8 cellular contexts compared by ENCODE assay signal in the genomic region with DNA sequence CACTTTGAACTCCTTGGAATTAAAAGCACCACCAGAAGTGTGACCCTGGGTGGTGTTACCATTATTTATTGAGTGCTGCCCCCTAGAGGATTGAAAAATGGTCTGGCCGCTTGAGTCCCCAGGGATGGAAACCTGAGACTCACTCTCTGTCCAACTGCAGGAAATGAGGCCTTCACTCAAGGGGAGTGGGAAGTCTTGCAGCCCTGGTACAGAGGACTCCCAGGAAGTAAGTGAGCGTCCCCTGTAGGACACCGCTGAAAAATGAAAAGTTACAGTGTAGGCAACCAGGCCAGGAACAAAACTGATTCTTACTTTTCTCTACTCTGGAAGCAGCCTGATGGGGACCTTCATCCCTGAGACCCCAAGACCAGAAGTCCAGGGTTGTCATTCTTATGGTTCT. TPM values are rescaled to one million over a fixed set of nuclear protein-coding genes. Genes with fewer than 3 reads are reported as not detected.
DNase-seq lines count a peak whose midpoint lies in the region; ATAC-seq, FAIRE-seq and TF ChIP-seq lines count a peak whose summit lies in the region.

No MANE protein-coding gene starts in this region.

- intact Hi-C loops in left ventricle myocardium superior (cut with micrococcal nuclease), result no loop called here

- TF ChIP-seq CTCF in Loucy (conservative IDR thresholded peaks at IDR 0.05; ENCODE audit: low read length) (peak; percentile 91), Peyer's patch (IDR thresholded peaks at IDR 0.05) (peak; percentile 32 to 63 (median 58))

- no peaks in the 10 kb centered on the region for H3K36me3 Mint-ChIP-seq in activated naive CD4-positive, alpha-beta T cell treated with anti-CD3 and anti-CD28 coated beads, Interleukin-2, amount 50 U/mL, for 72 hours

- no peaks in the 10 kb centered on the region for H3K9me2 ChIP-seq in Loucy (replicated peaks; ENCODE audit: low read depth, low read length)

- no peaks in the 10 kb centered on the region for H3K79me2 ChIP-seq in Loucy (ENCODE audit: insufficient read depth, low read length)

- peak overlapping the region; percentile 75 for H2AFZ ChIP-seq in Loucy (ENCODE audit: low read length)

- H3K4me3 ChIP-seq in Loucy (ENCODE audit: low read length, poor library complexity, severe bottlenecking) (peak overlapping the region; percentile 7), Peyer's patch (no peak overlapping the region), small intestine (ENCODE audit: low read depth in 1 of 2, low read length in 2 of 2) (no peak overlapping the region)

- peak; percentile 59 for DNase-seq in SIG-M5 treated with dmso at 0.1 percent for 504 hours (lab: John Stamatoyannopoulos, UW; ENCODE audit: unreplicated experiment)
- no peak for DNase-seq in SIG-M5 (lab: John Stamatoyannopoulos, UW)
- peak; percentile 92 for DNase-seq in HCEC 1CT
- DNase-seq in Peyer's patch, result peak in 2 of 3 donors; percentile 36 to 74
- peak in 1 of 2 donors; percentile 67 for DNase-seq in activated naive CD4-positive, alpha-beta T cell treated with anti-CD3 and anti-CD28 coated beads, Interleukin-2, amount 50 U/mL, for 72 hours (ENCODE audit: low spot score in 2 of 2)
- no peak for DNase-seq in left ventricle myocardium superior
- peak; percentile 66 for DNase-seq in small intestine

- peak; percentile 38 to 72 for ATAC-seq in activated naive CD4-positive, alpha-beta T cell treated with anti-CD3 and anti-CD28 coated beads, Interleukin-2, amount 50 U/mL, for 72 hours
- ATAC-seq in left ventricle myocardium superior, result peak; percentile 41

- no peak for FAIRE-seq in small intestine (lab: Jason Lieb, UNC)

- 33 to 39% (median 37%) methylated on average over 3 of the region's 3 CpGs for WGBS in small intestine, 3 donors

- no peaks in the 10 kb centered on the region for H3K9me3 Mint-ChIP-seq in activated naive CD4-positive, alpha-beta T cell treated with anti-CD3 and anti-CD28 coated beads, Interleukin-2, amount 50 U/mL, for 72 hours

- H3K36me3 ChIP-seq in Loucy (ENCODE audit: insufficient read depth, low read length) (no peaks in the 10 kb centered on the region), Peyer's patch (no peaks in the 10 kb centered on the region), small intestine (ENCODE audit: control insufficient read depth in 2 of 2, insufficient read depth in 2 of 2, low read length in 2 of 2) (no peaks in the 10 kb centered on the region)

- H3K4me2 ChIP-seq in Loucy (ENCODE audit: low read depth, low read length, poor library complexity, severe bottlenecking), result peak overlapping the region; percentile 14

- H3K9ac ChIP-seq in Loucy (ENCODE audit: low read depth, low read length, poor library complexity, severe bottlenecking), result peak overlapping the region; percentile 48

- H3K9me3 ChIP-seq in Loucy (ENCODE audit: insufficient read depth, low read depth, low read length), result no peaks in the 10 kb centered on the region
- H3K9me3 ChIP-seq in Peyer's patch, result no peaks in the 10 kb centered on the region
- H3K9me3 ChIP-seq in small intestine (ENCODE audit: control insufficient read depth, low read depth), result no peaks in the 10 kb centered on the region

- no peaks in the 10 kb centered on the region for H3F3A ChIP-seq in Loucy (ENCODE audit: low read depth)

- no peak overlapping the region for H3K27ac Mint-ChIP-seq in activated naive CD4-positive, alpha-beta T cell treated with anti-CD3 and anti-CD28 coated beads, Interleukin-2, amount 50 U/mL, for 72 hours

- TF ChIP-seq POLR2A in Peyer's patch (IDR thresholded peaks at IDR 0.05), result no peak

- H3K27ac ChIP-seq in Peyer's patch, result no peak overlapping the region
- H3K27ac ChIP-seq in small intestine (ENCODE audit: low read depth in 1 of 2, low read length in 1 of 2), result no peak overlapping the region

- H3K4me1 ChIP-seq in Loucy (ENCODE audit: insufficient read depth, low read length, poor library complexity, severe bottlenecking), result peaks cover 12% of the 10 kb centered on the region
- peaks cover 0 to 25% (median 2%) of the 10 kb centered on the region in 4 donors for H3K4me1 ChIP-seq in Peyer's patch
- H3K4me1 ChIP-seq in small intestine (ENCODE audit: control insufficient read depth in 2 of 2, insufficient read depth in 1 of 2, low read depth in 1 of 2, low read length in 1 of 2), result no peaks in the 10 kb centered on the region

- H3K27me3 ChIP-seq in Loucy (ENCODE audit: insufficient read depth, low read length, poor library complexity, severe bottlenecking) (no peaks in the 10 kb centered on the region), Peyer's patch (peaks cover 0 to 3% of the 10 kb centered on the region in 2 donors), small intestine (ENCODE audit: control insufficient read depth in 2 of 2, insufficient read depth in 2 of 2, low read length in 2 of 2) (peaks cover 3 to 14% of the 10 kb centered on the region in 2 donors)

- H4K20me1 ChIP-seq in Loucy (ENCODE audit: insufficient read depth, low read length, poor library complexity, severe bottlenecking), result no peaks in the 10 kb centered on the region

RNA-seq across cellular contexts. Expression of gene NRP2, which starts 2.2 kb away (rescaled TPM):
- 10 to 100 TPM in 3 of 4 donors, 1 to 10 TPM in 1; 4.9 to 22.4 (median 14.5) TPM for total RNA-seq in Peyer's patch
- 1 to 10 TPM in 1 of 2 donors, under 1 TPM in 1; 0.59 to 3.0 TPM for total RNA-seq in activated naive CD4-positive, alpha-beta T cell treated with anti-CD3 and anti-CD28 coated beads, Interleukin-2, amount 50 U/mL, for 72 hours
- total RNA-seq in left ventricle myocardium superior, result 9.7 TPM
- 1 to 10 TPM in 1 of 3 donors, under 1 TPM in 2; 0.81 to 9.0 (median 0.89) TPM for polyA plus RNA-seq in small intestine

Comparison
In these comparisons a context has a peak if more than half of its experiments do, and no peak if none do; other contexts are left out.
1. DNase-seq: peak in SIG-M5 treated with dmso at 0.1 percent for 504 hours (single experiment), HCEC 1CT (single experiment), Peyer's patch (2 of 3) and small intestine (single experiment); none in SIG-M5 (single experiment) and left ventricle myocardium superior (single experiment).